ENCODE assay signal across 7 cellular contexts in genomic region chr4:3302164-3302785, GRCh38. TPM values are rescaled to one million over a fixed set of nuclear protein-coding genes. Genes with fewer than 3 reads are reported as not detected.
A peak's percentile ranks its signal among the peaks of the same experiment; 100 is the strongest.
DNase-seq lines count a peak whose midpoint lies in the region; ATAC-seq and TF ChIP-seq lines count a peak whose summit lies in the region.

No MANE protein-coding gene starts in this region.

- H3K4me3 ChIP-seq in Loucy (ENCODE audit: low read length, poor library complexity, severe bottlenecking): peak overlapping the region; percentile 80
- no peak overlapping the region for H3K4me3 ChIP-seq in tibial nerve

- peak overlapping the region; percentile 99 for H3K4me2 ChIP-seq in Loucy (ENCODE audit: low read depth, low read length, poor library complexity, severe bottlenecking)

- peaks cover 55% of the 10 kb centered on the region for H4K20me1 ChIP-seq in Loucy (ENCODE audit: insufficient read depth, low read length, poor library complexity, severe bottlenecking)

- H3K4me1 Mint-ChIP-seq in activated T-cell treated with anti-CD3 and anti-CD28 coated beads, Interleukin-2, amount 50 U/mL, for 24 hours (ENCODE audit: low read depth): peaks cover 57% of the 10 kb centered on the region
- H3K4me1 Mint-ChIP-seq in memory B cell: peaks cover 23% of the 10 kb centered on the region

- no peak overlapping the region for H2AFZ ChIP-seq in Loucy (ENCODE audit: low read length)

- H3K9ac ChIP-seq in Loucy (ENCODE audit: low read depth, low read length, poor library complexity, severe bottlenecking): peak overlapping the region; percentile 79

- no peaks in the 10 kb centered on the region for H3K9me3 ChIP-seq in Loucy (ENCODE audit: insufficient read depth, low read depth, low read length)
- H3K9me3 ChIP-seq in tibial nerve: peaks cover 0 to 8% (median 0%) of the 10 kb centered on the region in 4 donors

- peak overlapping the region in 3 of 4 donors; percentile 15 to 87 (median 72) for H3K27ac ChIP-seq in tibial nerve

- no peaks in the 10 kb centered on the region for H3K27me3 ChIP-seq in Loucy (ENCODE audit: insufficient read depth, low read length, poor library complexity, severe bottlenecking)
- H3K27me3 ChIP-seq in tibial nerve: no peaks in the 10 kb centered on the region

- no peak for TF ChIP-seq POLR2A in tibial nerve (IDR thresholded peaks at IDR 0.05)

- ATAC-seq in memory B cell (ENCODE audit: low read depth): peak; percentile 93
- ATAC-seq in HG03039 (IDR thresholded peaks at IDR 0.05; ENCODE audit: unreplicated experiment): no peak
- ATAC-seq in HG03095 (IDR thresholded peaks at IDR 0.05; ENCODE audit: unreplicated experiment): no peak

- no peaks in the 10 kb centered on the region for H3K9me2 ChIP-seq in Loucy (replicated peaks; ENCODE audit: low read depth, low read length)

- peak; percentile 77 for DNase-seq in activated T-cell treated with anti-CD3 and anti-CD28 coated beads, Interleukin-2, amount 50 U/mL, for 24 hours
- DNase-seq in memory B cell (ENCODE audit: low spot score in 2 of 2) (peak; percentile 47 to 59), tibial nerve (ENCODE audit: low spot score in 2 of 2) (no peak), DMS 273 treated with DMSO at 0.1 percent for 48 hours (lab: John Stamatoyannopoulos, UW) (no peak)

- H3K9me3 Mint-ChIP-seq in activated T-cell treated with anti-CD3 and anti-CD28 coated beads, Interleukin-2, amount 50 U/mL, for 24 hours: peaks cover 7% of the 10 kb centered on the region
- H3K9me3 Mint-ChIP-seq in memory B cell: peaks cover 3% of the 10 kb centered on the region

- H3K4me3 Mint-ChIP-seq in activated T-cell treated with anti-CD3 and anti-CD28 coated beads, Interleukin-2, amount 50 U/mL, for 24 hours: peak overlapping the region; percentile 67
- H3K4me3 Mint-ChIP-seq in memory B cell: peak overlapping the region; percentile 70

- H3K27ac Mint-ChIP-seq in activated T-cell treated with anti-CD3 and anti-CD28 coated beads, Interleukin-2, amount 50 U/mL, for 24 hours: peak overlapping the region; percentile 80
- peak overlapping the region; percentile 91 for H3K27ac Mint-ChIP-seq in memory B cell

- no peak for TF ChIP-seq EP300 in tibial nerve (IDR thresholded peaks at IDR 0.05)

- peaks cover 91% of the 10 kb centered on the region for H3K4me1 ChIP-seq in Loucy (ENCODE audit: insufficient read depth, low read length, poor library complexity, severe bottlenecking)
- peaks cover 0 to 82% (median 38%) of the 10 kb centered on the region in 4 donors for H3K4me1 ChIP-seq in tibial nerve

- peaks cover 4% of the 10 kb centered on the region; the same call in 1 of the 2 replicates for H3F3A ChIP-seq in Loucy (ENCODE audit: low read depth)

- H3K27me3 Mint-ChIP-seq in activated T-cell treated with anti-CD3 and anti-CD28 coated beads, Interleukin-2, amount 50 U/mL, for 24 hours: peaks cover 7% of the 10 kb centered on the region
- peaks cover 3% of the 10 kb centered on the region for H3K27me3 Mint-ChIP-seq in memory B cell

- TF ChIP-seq CTCF in Loucy (conservative IDR thresholded peaks at IDR 0.05; ENCODE audit: low read length): no peak
- TF ChIP-seq CTCF in tibial nerve (IDR thresholded peaks at IDR 0.05): no peak

- H3K36me3 Mint-ChIP-seq in activated T-cell treated with anti-CD3 and anti-CD28 coated beads, Interleukin-2, amount 50 U/mL, for 24 hours (ENCODE audit: low read depth): no peaks in the 10 kb centered on the region
- H3K36me3 Mint-ChIP-seq in memory B cell: peaks cover 2% of the 10 kb centered on the region

- 40 to 48% methylated on average over 13 to 17 of the region's 17 CpGs for WGBS in tibial nerve, 2 donors

- H3K36me3 ChIP-seq in Loucy (ENCODE audit: insufficient read depth, low read length): no peaks in the 10 kb centered on the region
- no peaks in the 10 kb centered on the region for H3K36me3 ChIP-seq in tibial nerve

- H3K79me2 ChIP-seq in Loucy (ENCODE audit: insufficient read depth, low read length): peaks cover 93% of the 10 kb centered on the region

RNA-seq across cellular contexts. Expression of gene RGS12, which starts 9.5 kb away (rescaled TPM):
- total RNA-seq in tibial nerve: 10 to 100 TPM; 22.2 to 33.3 (median 28.5) TPM

RNA-seq across cellular contexts. Expression of gene MSANTD1, which starts 53.3 kb away (rescaled TPM):
- total RNA-seq in tibial nerve: 1 to 10 TPM; 1.2 to 2.0 (median 1.4) TPM

Comparison
In these comparisons a context has a peak if more than half of its experiments do, and no peak if none do; other contexts are left out.
1. DNase-seq: peak in activated T-cell treated with anti-CD3 and anti-CD28 coated beads, Interleukin-2, amount 50 U/mL, for 24 hours (single experiment) and memory B cell (2 of 2); none in tibial nerve (0 of 2) and DMS 273 treated with DMSO at 0.1 percent for 48 hours (single experiment).